1 cellular context compared by ENCODE assay signal in genomic region chr17:73770115-73770848, GRCh38.
A peak's percentile ranks its signal among the peaks of the same experiment; 100 is the strongest.
TF ChIP-seq lines count a peak whose summit lies in the region.

No MANE protein-coding gene starts in this region.

TF ChIP-seq in K562, 482 proteins besides CTCF, POLR2A, EP300 and RAD21 (continued from another document):
- peak; percentile 12 for TF ChIP-seq ZFP36 (IDR thresholded peaks at IDR 0.05; ENCODE audit: low read depth, low read length, partially characterized antibody)
- TF ChIP-seq CREM (IDR thresholded peaks at IDR 0.05; ENCODE audit: low read depth): peak; percentile 70
- TF ChIP-seq, protein P1, sequence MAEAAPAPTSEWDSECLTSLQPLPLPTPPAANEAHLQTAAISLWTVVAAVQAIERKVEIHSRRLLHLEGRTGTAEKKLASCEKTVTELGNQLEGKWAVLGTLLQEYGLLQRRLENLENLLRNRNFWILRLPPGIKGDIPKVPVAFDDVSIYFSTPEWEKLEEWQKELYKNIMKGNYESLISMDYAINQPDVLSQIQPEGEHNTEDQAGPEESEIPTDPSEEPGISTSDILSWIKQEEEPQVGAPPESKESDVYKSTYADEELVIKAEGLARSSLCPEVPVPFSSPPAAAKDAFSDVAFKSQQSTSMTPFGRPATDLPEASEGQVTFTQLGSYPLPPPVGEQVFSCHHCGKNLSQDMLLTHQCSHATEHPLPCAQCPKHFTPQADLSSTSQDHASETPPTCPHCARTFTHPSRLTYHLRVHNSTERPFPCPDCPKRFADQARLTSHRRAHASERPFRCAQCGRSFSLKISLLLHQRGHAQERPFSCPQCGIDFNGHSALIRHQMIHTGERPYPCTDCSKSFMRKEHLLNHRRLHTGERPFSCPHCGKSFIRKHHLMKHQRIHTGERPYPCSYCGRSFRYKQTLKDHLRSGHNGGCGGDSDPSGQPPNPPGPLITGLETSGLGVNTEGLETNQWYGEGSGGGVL (CRISPR knock-in tag; IDR thresholded peaks at IDR 0.05): no peak
- no peak for TF ChIP-seq DACH1 (IDR thresholded peaks at IDR 0.05; ENCODE audit: partially characterized antibody)
